Comparison of ENCODE assay signal across 26 cellular contexts in genomic region chr12:53944907-53945847, GRCh38. TPM values are rescaled to one million over a fixed set of nuclear protein-coding genes. Genes with fewer than 3 reads are reported as not detected.
"Had no signal": no experiment of that assay in that cellular context is flagged by ENCODE, and none has a peak within 500 bp of the region (broad histone marks: within the 10 kb centered on the region; RNA-seq: fewer than 3 reads in every experiment).

No MANE protein-coding gene starts in this region.

- H3K4me1 Mint-ChIP-seq: activated CD4-positive, alpha-beta T cell treated with anti-CD3 and anti-CD28 coated beads, Interleukin-2, amount 10 ng/mL, durations not matched to agents 24 days and 14 days; activated naive CD8-positive, alpha-beta T cell treated with anti-CD3 and anti-CD28 coated beads, Interleukin-2, amount 50 U/mL, for 24 hours; memory B cell had no signal

- H3K4me1 ChIP-seq: colonic mucosa, gastrocnemius medialis, heart left ventricle, psoas muscle, testis had no signal

- H3K4me3 ChIP-seq: colonic mucosa, gastrocnemius medialis, heart left ventricle, ovary, psoas muscle, skin epidermis, testis had no signal

- DNase-seq: activated CD4-positive, alpha-beta T cell treated with anti-CD3 and anti-CD28 coated beads, Interleukin-2, amount 10 ng/mL, durations not matched to agents 24 days and 14 days; activated CD8-positive, alpha-beta T cell treated with anti-CD3 and anti-CD28 coated beads for 36 hours; activated naive CD4-positive, alpha-beta T cell treated with anti-CD3 and anti-CD28 coated beads, Interleukin-2, amount 10 ng/mL, durations not matched to agents 7 days and 5 days; activated naive CD8-positive, alpha-beta T cell treated with anti-CD3 and anti-CD28 coated beads, Interleukin-2, amount 50 U/mL, for 24 hours; activated T-cell treated with anti-CD3 and anti-CD28 coated beads, Interleukin-2, amount 50 U/mL, for 4 hours; brain microvascular endothelial cell; central memory CD4-positive, alpha-beta T cell; colonic mucosa; gastrocnemius medialis; heart left ventricle; kidney glomerular epithelial cell; left ventricle myocardium superior; ovary; right cardiac atrium; stimulated activated CD4-positive, alpha-beta T cell treated with anti-CD3 and anti-CD28 coated beads, Interleukin-2, amount 100 ng/mL, for 48 hours; T-helper 1 cell; T1000; testis had no signal

- H3K9me3 Mint-ChIP-seq: activated CD8-positive, alpha-beta T cell treated with anti-CD3 and anti-CD28 coated beads for 36 hours; activated naive CD4-positive, alpha-beta T cell treated with anti-CD3 and anti-CD28 coated beads, Interleukin-2, amount 10 ng/mL, durations not matched to agents 7 days and 5 days; activated naive CD8-positive, alpha-beta T cell treated with anti-CD3 and anti-CD28 coated beads, Interleukin-2, amount 50 U/mL, for 24 hours; activated T-cell treated with anti-CD3 and anti-CD28 coated beads, Interleukin-2, amount 50 U/mL, for 4 hours; memory B cell; type B pancreatic cell had no signal

- H3K36me3 ChIP-seq: brain microvascular endothelial cell, colonic mucosa, gastrocnemius medialis, heart left ventricle, ovary had no signal

- H3K27ac ChIP-seq: brain microvascular endothelial cell, colonic mucosa, gastrocnemius medialis, heart left ventricle, ovary, psoas muscle, skin epidermis, testis had no signal

- H3K9me3 ChIP-seq: colonic mucosa, gastrocnemius medialis, heart left ventricle, ovary, psoas muscle, testis had no signal

- H3K36me3 Mint-ChIP-seq: activated naive CD4-positive, alpha-beta T cell treated with anti-CD3 and anti-CD28 coated beads, Interleukin-2, amount 10 ng/mL, durations not matched to agents 7 days and 5 days; memory B cell; type B pancreatic cell had no signal

- H3K27me3 ChIP-seq: testis had no signal

- H3K27ac Mint-ChIP-seq: activated CD4-positive, alpha-beta T cell treated with anti-CD3 and anti-CD28 coated beads, Interleukin-2, amount 10 ng/mL, durations not matched to agents 24 days and 14 days; activated CD8-positive, alpha-beta T cell treated with anti-CD3 and anti-CD28 coated beads for 36 hours; activated naive CD4-positive, alpha-beta T cell treated with anti-CD3 and anti-CD28 coated beads, Interleukin-2, amount 10 ng/mL, durations not matched to agents 7 days and 5 days; activated naive CD8-positive, alpha-beta T cell treated with anti-CD3 and anti-CD28 coated beads, Interleukin-2, amount 50 U/mL, for 24 hours; memory B cell; type B pancreatic cell had no signal

- ATAC-seq: activated CD8-positive, alpha-beta T cell treated with anti-CD3 and anti-CD28 coated beads for 36 hours; activated naive CD8-positive, alpha-beta T cell treated with anti-CD3 and anti-CD28 coated beads, Interleukin-2, amount 50 U/mL, for 24 hours; activated T-cell treated with anti-CD3 and anti-CD28 coated beads, Interleukin-2, amount 50 U/mL, for 4 hours; esophagus mucosa; gastrocnemius medialis; heart left ventricle; left ventricle myocardium superior; psoas muscle; right cardiac atrium had no signal

- H3K4me3 Mint-ChIP-seq: activated CD4-positive, alpha-beta T cell treated with anti-CD3 and anti-CD28 coated beads, Interleukin-2, amount 10 ng/mL, durations not matched to agents 24 days and 14 days; activated CD8-positive, alpha-beta T cell treated with anti-CD3 and anti-CD28 coated beads for 36 hours; activated naive CD4-positive, alpha-beta T cell treated with anti-CD3 and anti-CD28 coated beads, Interleukin-2, amount 10 ng/mL, durations not matched to agents 7 days and 5 days; activated naive CD8-positive, alpha-beta T cell treated with anti-CD3 and anti-CD28 coated beads, Interleukin-2, amount 50 U/mL, for 24 hours; activated T-cell treated with anti-CD3 and anti-CD28 coated beads, Interleukin-2, amount 50 U/mL, for 4 hours; memory B cell; type B pancreatic cell had no signal

RNA-seq across cellular contexts. Expression of gene HOXC13, which starts 6.5 kb away (rescaled TPM):
- total RNA-seq: activated CD4-positive, alpha-beta T cell treated with anti-CD3 and anti-CD28 coated beads, Interleukin-2, amount 10 ng/mL, durations not matched to agents 24 days and 14 days; activated CD8-positive, alpha-beta T cell treated with anti-CD3 and anti-CD28 coated beads for 36 hours; activated T-cell treated with anti-CD3 and anti-CD28 coated beads, Interleukin-2, amount 50 U/mL, for 4 hours; colonic mucosa; heart left ventricle; left ventricle myocardium superior; mononuclear cell; ovary; psoas muscle; right cardiac atrium had no signal
- polyA plus RNA-seq: aorta, heart left ventricle, neural cell, ovary, right cardiac atrium had no signal

RNA-seq across cellular contexts. Expression of gene HOXC12, which starts 9.5 kb away (rescaled TPM):
- total RNA-seq: activated CD4-positive, alpha-beta T cell treated with anti-CD3 and anti-CD28 coated beads, Interleukin-2, amount 10 ng/mL, durations not matched to agents 24 days and 14 days; activated CD8-positive, alpha-beta T cell treated with anti-CD3 and anti-CD28 coated beads for 36 hours; activated T-cell treated with anti-CD3 and anti-CD28 coated beads, Interleukin-2, amount 50 U/mL, for 4 hours; colonic mucosa; esophagus mucosa; gastrocnemius medialis; heart left ventricle; left ventricle myocardium superior; mononuclear cell; ovary; psoas muscle; right cardiac atrium had no signal
- polyA plus RNA-seq: aorta, heart left ventricle, neural cell, ovary, right cardiac atrium had no signal

RNA-seq across cellular contexts. Expression of gene HOXC11, which starts 27.7 kb away (rescaled TPM):
- total RNA-seq: activated CD4-positive, alpha-beta T cell treated with anti-CD3 and anti-CD28 coated beads, Interleukin-2, amount 10 ng/mL, durations not matched to agents 24 days and 14 days; activated CD8-positive, alpha-beta T cell treated with anti-CD3 and anti-CD28 coated beads for 36 hours; activated T-cell treated with anti-CD3 and anti-CD28 coated beads, Interleukin-2, amount 50 U/mL, for 4 hours; colonic mucosa; heart left ventricle; left ventricle myocardium superior; mononuclear cell; right cardiac atrium had no signal
- polyA plus RNA-seq: heart left ventricle, neural cell, right cardiac atrium had no signal

RNA-seq across cellular contexts. Expression of gene HOTAIR, which starts 29.6 kb away (rescaled TPM):
- total RNA-seq: activated CD4-positive, alpha-beta T cell treated with anti-CD3 and anti-CD28 coated beads, Interleukin-2, amount 10 ng/mL, durations not matched to agents 24 days and 14 days; activated CD8-positive, alpha-beta T cell treated with anti-CD3 and anti-CD28 coated beads for 36 hours; activated T-cell treated with anti-CD3 and anti-CD28 coated beads, Interleukin-2, amount 50 U/mL, for 4 hours; colonic mucosa; esophagus mucosa; heart left ventricle; left ventricle myocardium superior; mononuclear cell; right cardiac atrium had no signal
- polyA plus RNA-seq: aorta, heart left ventricle, neural cell, right cardiac atrium had no signal

RNA-seq across cellular contexts. Expression of gene HOXC10, which starts 39.8 kb away (rescaled TPM):
- total RNA-seq: activated CD4-positive, alpha-beta T cell treated with anti-CD3 and anti-CD28 coated beads, Interleukin-2, amount 10 ng/mL, durations not matched to agents 24 days and 14 days; activated CD8-positive, alpha-beta T cell treated with anti-CD3 and anti-CD28 coated beads for 36 hours; activated T-cell treated with anti-CD3 and anti-CD28 coated beads, Interleukin-2, amount 50 U/mL, for 4 hours; colonic mucosa; heart left ventricle; left ventricle myocardium superior; mononuclear cell; right cardiac atrium had no signal
- polyA plus RNA-seq: heart left ventricle, neural cell, right cardiac atrium had no signal
